In genomic region chr1:185996211-185996610, GRCh38 we compare ENCODE assay signal across 13 cellular contexts.
DNase-seq lines count a peak whose midpoint lies in the region; TF ChIP-seq lines count a peak whose summit lies in the region.
"Had no signal": no experiment of that assay in that cellular context is flagged by ENCODE, and none has a peak within 500 bp of the region (broad histone marks: within the 10 kb centered on the region; RNA-seq: fewer than 3 reads in every experiment).

No MANE protein-coding gene starts in this region.

- TF ChIP-seq CTCF in choroid plexus epithelial cell (conservative IDR thresholded peaks at IDR 0.05; ENCODE audit: low read depth, low read length): no peak
- no peak for TF ChIP-seq CTCF in kidney epithelial cell (IDR thresholded peaks at IDR 0.05; ENCODE audit: insufficient read depth, low read length, poor library complexity, severe bottlenecking)

- H3K4me3 ChIP-seq in choroid plexus epithelial cell (ENCODE audit: low read depth, low read length) (no peak overlapping the region), kidney epithelial cell (ENCODE audit: low read depth, low read length) (no peak overlapping the region)
- H3K4me3 ChIP-seq: esophagus squamous epithelium, lower lobe of right lung had no signal

- H3K27me3 ChIP-seq in kidney epithelial cell (ENCODE audit: control insufficient read depth, insufficient read depth, low read length): no peaks in the 10 kb centered on the region
- H3K27me3 ChIP-seq: esophagus squamous epithelium had no signal

- peak; percentile 68 for DNase-seq in AG08395 (ENCODE audit: low spot score)
- peak; percentile 88 for DNase-seq in M059J (ENCODE audit: low read depth)
- DNase-seq in choroid plexus epithelial cell (ENCODE audit: low read depth): peak; percentile 85
- DNase-seq in kidney epithelial cell (ENCODE audit: low read depth): peak; percentile 31
- no peak for DNase-seq in DMS53 treated with DMSO at 0.1 percent for 48 hours (lab: John Stamatoyannopoulos, UW; ENCODE audit: unreplicated experiment)
- no peak for DNase-seq in NCI-H82 treated with DMSO at 0.1 percent for 48 hours (lab: John Stamatoyannopoulos, UW; ENCODE audit: unreplicated experiment)
- no peak for DNase-seq in SW 1271 (lab: John Stamatoyannopoulos, UW)
- no peak for DNase-seq in HuH-7.5 (ENCODE audit: low spot score)
- DNase-seq: caudate nucleus, esophagus squamous epithelium, lower lobe of right lung, NCI-H524, SIG-M5 had no signal

- no peaks in the 10 kb centered on the region for H3K36me3 ChIP-seq in kidney epithelial cell (ENCODE audit: control insufficient read depth, insufficient read depth, low read length)
- H3K36me3 ChIP-seq: esophagus squamous epithelium, lower lobe of right lung had no signal

Comparison
In these comparisons a context has a peak if more than half of its experiments do, and no peak if none do; other contexts are left out.
1. DNase-seq: peak in AG08395 (single experiment), M059J (single experiment), choroid plexus epithelial cell (single experiment) and kidney epithelial cell (single experiment); none in DMS53 treated with DMSO at 0.1 percent for 48 hours (single experiment), NCI-H82 treated with DMSO at 0.1 percent for 48 hours (single experiment), SW 1271 (0 of 2) and HuH-7.5 (single experiment).